Comparison of ENCODE assay signal across 19 cellular contexts in genomic region chr2:181138816-181139215, GRCh38.
DNase-seq lines count a peak whose midpoint lies in the region; ATAC-seq and TF ChIP-seq lines count a peak whose summit lies in the region.
"Had no signal": no experiment of that assay in that cellular context is flagged by ENCODE, and none has a peak within 500 bp of the region (broad histone marks: within the 10 kb centered on the region; RNA-seq: fewer than 3 reads in every experiment).

No MANE protein-coding gene starts in this region.

- H3K4me1 ChIP-seq in PC-3 (ENCODE audit: insufficient read depth, low read length) (peaks cover 9% of the 10 kb centered on the region; the same call in 1 of the 2 replicates), mammary epithelial cell (ENCODE audit: insufficient read depth, low read length) (no peaks in the 10 kb centered on the region)
- H3K4me1 ChIP-seq: psoas muscle, transverse colon had no signal

- peak overlapping the region; percentile 6 for H3K4me3 Mint-ChIP-seq in activated naive CD4-positive, alpha-beta T cell treated with anti-CD3 and anti-CD28 coated beads, Interleukin-2, amount 50 U/mL, for 24 hours
- H3K4me3 Mint-ChIP-seq in stimulated activated effector memory CD8-positive, alpha-beta T cell treated with anti-CD3 and anti-CD28 coated beads, Interleukin-12 subunit alpha, Interleukin-12 subunit beta, amount 100 ng/mL, for 72 hours: peak overlapping the region; percentile 2

- H3K4me2 ChIP-seq in PC-3 (ENCODE audit: low read length) (no peak overlapping the region), mammary epithelial cell (ENCODE audit: insufficient read depth, low read depth, low read length) (no peak overlapping the region)

- POLR2A ChIA-PET in PC-3 (lab: Charles Lee; ENCODE audit: unreplicated experiment): no interaction called here

- H3K36me3 ChIP-seq in PC-3 (ENCODE audit: low read depth, low read length): no peaks in the 10 kb centered on the region
- H3K36me3 ChIP-seq in mammary epithelial cell (ENCODE audit: insufficient read depth, low read length): no peaks in the 10 kb centered on the region
- H3K36me3 ChIP-seq in H7 (replicated peaks; ENCODE audit: control insufficient read depth, insufficient read depth, low read length): no peaks in the 10 kb centered on the region
- H3K36me3 ChIP-seq: transverse colon had no signal

- H3K9me3 ChIP-seq in PC-3 (ENCODE audit: low read length) (peaks cover 3% of the 10 kb centered on the region; the same call in 1 of the 2 replicates), mammary epithelial cell (replicated peaks; ENCODE audit: insufficient read depth, low read length) (no peaks in the 10 kb centered on the region)
- H3K9me3 ChIP-seq: psoas muscle, transverse colon had no signal

- H3F3A ChIP-seq in PC-3 (ENCODE audit: low read length, unreplicated experiment): no peaks in the 10 kb centered on the region

- CTCF ChIA-PET in PC-3 (lab: Charles Lee) (no interaction called here), mammary epithelial cell (lab: Charles Lee; ENCODE audit: low non-redundant PET) (no interaction called here)

- H3K9me3 Mint-ChIP-seq in activated naive CD4-positive, alpha-beta T cell treated with anti-CD3 and anti-CD28 coated beads, Interleukin-2, amount 50 U/mL, for 24 hours: peaks cover 6% of the 10 kb centered on the region
- H3K9me3 Mint-ChIP-seq in stimulated activated effector memory CD8-positive, alpha-beta T cell treated with anti-CD3 and anti-CD28 coated beads, Interleukin-12 subunit alpha, Interleukin-12 subunit beta, amount 100 ng/mL, for 72 hours: no peaks in the 10 kb centered on the region

- 48% methylated on average over 3 of the region's 3 CpGs for WGBS in mammary epithelial cell (ENCODE audit: low coverage, missing lambda C conversion rate)

- H3K27ac Mint-ChIP-seq in activated naive CD4-positive, alpha-beta T cell treated with anti-CD3 and anti-CD28 coated beads, Interleukin-2, amount 50 U/mL, for 24 hours: peak overlapping the region; percentile 42
- no peak overlapping the region for H3K27ac Mint-ChIP-seq in stimulated activated effector memory CD8-positive, alpha-beta T cell treated with anti-CD3 and anti-CD28 coated beads, Interleukin-12 subunit alpha, Interleukin-12 subunit beta, amount 100 ng/mL, for 72 hours

- BruUV-seq in PC-3 (replicated peaks; lab: Mats Ljungman, UMichigan): no TSS peak
- BruUV-seq in mammary epithelial cell (replicated peaks; lab: Mats Ljungman, UMichigan): no TSS peak

- H3K9me2 ChIP-seq in PC-3 (replicated peaks; ENCODE audit: low read length): no peaks in the 10 kb centered on the region

- dilution Hi-C loops in mammary epithelial cell (cut with HindIII; ENCODE audit: low sequenced_read_pairs): no loop called here

- no peaks in the 10 kb centered on the region for H3K27me3 Mint-ChIP-seq in activated naive CD4-positive, alpha-beta T cell treated with anti-CD3 and anti-CD28 coated beads, Interleukin-2, amount 50 U/mL, for 24 hours

- intact Hi-C loops in PC-3 (cut with micrococcal nuclease): no loop called here
- intact Hi-C loops in mammary epithelial cell (cut with micrococcal nuclease): no loop called here

- no peak overlapping the region for H3K27ac ChIP-seq in PC-3 (ENCODE audit: low read length)
- no peak overlapping the region for H3K27ac ChIP-seq in mammary epithelial cell (ENCODE audit: insufficient read depth, low read depth, low read length)
- H3K27ac ChIP-seq: psoas muscle, transverse colon had no signal

- H3K9ac ChIP-seq in PC-3 (ENCODE audit: low read length): no peak overlapping the region
- H3K9ac ChIP-seq in mammary epithelial cell (ENCODE audit: insufficient read depth, low read length): no peak overlapping the region

- peaks cover 14% of the 10 kb centered on the region for H3K36me3 Mint-ChIP-seq in activated naive CD4-positive, alpha-beta T cell treated with anti-CD3 and anti-CD28 coated beads, Interleukin-2, amount 50 U/mL, for 24 hours
- peaks cover 16% of the 10 kb centered on the region for H3K36me3 Mint-ChIP-seq in stimulated activated effector memory CD8-positive, alpha-beta T cell treated with anti-CD3 and anti-CD28 coated beads, Interleukin-12 subunit alpha, Interleukin-12 subunit beta, amount 100 ng/mL, for 72 hours

- peaks cover 73% of the 10 kb centered on the region for H3K4me1 Mint-ChIP-seq in activated naive CD4-positive, alpha-beta T cell treated with anti-CD3 and anti-CD28 coated beads, Interleukin-2, amount 50 U/mL, for 24 hours
- peaks cover 48% of the 10 kb centered on the region for H3K4me1 Mint-ChIP-seq in stimulated activated effector memory CD8-positive, alpha-beta T cell treated with anti-CD3 and anti-CD28 coated beads, Interleukin-12 subunit alpha, Interleukin-12 subunit beta, amount 100 ng/mL, for 72 hours

- in situ Hi-C loops in mammary epithelial cell (cut with MboI; ENCODE audit: low sequenced_read_pairs in 2 of 2): no loop called here

- no peak overlapping the region for H2AFZ ChIP-seq in PC-3 (ENCODE audit: low read length)
- no peak overlapping the region for H2AFZ ChIP-seq in mammary epithelial cell (ENCODE audit: low read depth, low read length)

- no peak overlapping the region for H3K4me3 ChIP-seq in PC-3 (ENCODE audit: low read length)
- H3K4me3 ChIP-seq in mammary epithelial cell (replicated peaks in 1 of 3; ENCODE audit: insufficient read depth in 1 of 3, low read depth in 2 of 3, low read length in 3 of 3): no peak overlapping the region
- no peak overlapping the region for H3K4me3 ChIP-seq in H7 (ENCODE audit: insufficient read depth, low read depth, low read length)
- H3K4me3 ChIP-seq: psoas muscle, transverse colon had no signal

- H3K79me2 ChIP-seq in PC-3 (ENCODE audit: low read length): no peaks in the 10 kb centered on the region
- H3K79me2 ChIP-seq in mammary epithelial cell (ENCODE audit: insufficient read depth, low read length): no peaks in the 10 kb centered on the region

- DNase-seq in activated naive CD4-positive, alpha-beta T cell treated with Interleukin-2 at 50 U/mL for 16 hours: no peak
- DNase-seq in PC-3: peak; percentile 48
- peak; percentile 43 for DNase-seq in mammary epithelial cell
- no peak for DNase-seq in stimulated activated effector memory CD8-positive, alpha-beta T cell treated with anti-CD3 and anti-CD28 coated beads, Interleukin-12 subunit alpha, Interleukin-12 subunit beta, amount 100 ng/mL, for 72 hours (ENCODE audit: low spot score in 2 of 2)
- no peak for DNase-seq in cerebellar cortex (ENCODE audit: low spot score)
- no peak for DNase-seq in NCI-H2227 (lab: John Stamatoyannopoulos, UW; ENCODE audit: unreplicated experiment)
- DNase-seq in H7: no peak
- DNase-seq: anterior cingulate cortex; DMS79 treated with DMSO at 0.1 percent for 48 hours; effector CD4-positive, alpha-beta T cell; NCI-H1105 treated with DMSO at 0.1 percent for 48 hours; NCI-H510A treated with DMSO at 0.1 percent for 48 hours; psoas muscle; stimulated activated CD4-positive, alpha-beta T cell treated with anti-CD3 and anti-CD28 coated beads, Interleukin-1b, Interleukin-23, amount 100 ng/mL, for 48 hours; stimulated activated CD8-positive, alpha-beta memory T cell treated with anti-CD3 and anti-CD28 coated beads, Interleukin-4, amount 100 ng/mL, for 48 hours; T1000; transverse colon had no signal

- no peak for ATAC-seq in PC-3
- ATAC-seq in stimulated activated effector memory CD8-positive, alpha-beta T cell treated with anti-CD3 and anti-CD28 coated beads, Interleukin-12 subunit alpha, Interleukin-12 subunit beta, amount 100 ng/mL, for 72 hours: no peak
- ATAC-seq: psoas muscle, Right ventricle myocardium inferior had no signal

- H3K27me3 ChIP-seq in PC-3 (ENCODE audit: low read length) (no peaks in the 10 kb centered on the region), mammary epithelial cell (ENCODE audit: insufficient read depth, low read length) (no peaks in the 10 kb centered on the region), H7 (ENCODE audit: control insufficient read depth, insufficient read depth, low read length) (no peaks in the 10 kb centered on the region)
- H3K27me3 ChIP-seq: transverse colon had no signal

- H4K20me1 ChIP-seq in PC-3 (ENCODE audit: low read length): no peaks in the 10 kb centered on the region
- no peaks in the 10 kb centered on the region for H4K20me1 ChIP-seq in mammary epithelial cell (ENCODE audit: insufficient read depth, low read length)

- no peak for TF ChIP-seq CTCF in PC-3 (conservative IDR thresholded peaks at IDR 0.05; ENCODE audit: low read depth, low read length)
- no peak for TF ChIP-seq CTCF in mammary epithelial cell (conservative IDR thresholded peaks at IDR 0.05 in 1 of 2, IDR thresholded peaks at IDR 0.05 in 1 of 2; ENCODE audit: extremely low read depth in 1 of 2, insufficient read depth in 1 of 2, low read depth in 1 of 2, low read length in 2 of 2)

Comparison
In these comparisons a context has a peak if more than half of its experiments do, and no peak if none do; other contexts are left out.
1. DNase-seq: peak in PC-3 (single experiment) and mammary epithelial cell (single experiment); none in activated naive CD4-positive, alpha-beta T cell treated with Interleukin-2 at 50 U/mL for 16 hours (single experiment), stimulated activated effector memory CD8-positive, alpha-beta T cell treated with anti-CD3 and anti-CD28 coated beads, Interleukin-12 subunit alpha, Interleukin-12 subunit beta, amount 100 ng/mL, for 72 hours (0 of 2), cerebellar cortex (single experiment), NCI-H2227 (single experiment) and H7 (single experiment).